In the genomic region with DNA sequence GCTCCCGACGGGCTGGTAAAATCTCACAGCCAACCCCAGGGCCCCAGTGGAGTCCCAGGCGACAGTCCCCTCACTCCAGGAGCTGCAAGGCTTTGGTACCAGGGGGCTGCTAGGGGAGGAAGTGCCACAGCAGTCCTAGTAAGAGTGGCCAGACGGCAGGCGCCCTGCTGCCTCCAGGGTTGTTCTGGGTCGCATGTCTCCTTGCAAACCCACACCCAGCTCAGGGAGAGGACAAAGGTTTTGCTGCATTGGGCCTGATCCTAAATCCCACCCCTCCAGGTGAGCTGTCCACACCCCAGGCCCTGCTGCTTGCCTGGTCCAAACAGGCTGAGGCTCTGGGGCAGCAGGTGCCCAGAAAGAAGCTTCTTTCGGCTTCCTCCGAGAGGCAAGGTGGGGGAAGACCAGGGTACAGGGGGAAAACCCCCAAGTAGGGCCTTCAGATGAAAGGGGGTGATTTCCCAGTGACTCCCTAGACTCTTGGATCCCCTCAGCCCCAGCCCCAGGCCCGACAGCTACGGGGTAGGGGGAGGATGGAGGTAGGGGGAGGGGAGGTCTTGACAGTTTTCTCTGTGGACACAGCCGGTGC, we compare ENCODE assay signal across 14 cellular contexts. TPM values are rescaled to one million over a fixed set of nuclear protein-coding genes. Genes with fewer than 3 reads are reported as not detected.
DNase-seq lines count a peak whose midpoint lies in the region; ATAC-seq and TF ChIP-seq lines count a peak whose summit lies in the region.
"Had no signal": no experiment of that assay in that cellular context is flagged by ENCODE, and none has a peak within 500 bp of the region (broad histone marks: within the 10 kb centered on the region; RNA-seq: fewer than 3 reads in every experiment).

No MANE protein-coding gene starts in this region.

- peak; percentile 51 to 59 for ATAC-seq in activated T-cell treated with anti-CD3 and anti-CD28 coated beads, Interleukin-2, amount 50 U/mL, for 4 hours
- ATAC-seq in GM21529 (IDR thresholded peaks at IDR 0.05; ENCODE audit: unreplicated experiment): peak; percentile 64
- ATAC-seq: HCT116 had no signal

- H3K4me1 Mint-ChIP-seq in activated T-cell treated with anti-CD3 and anti-CD28 coated beads, Interleukin-2, amount 50 U/mL, for 4 hours (ENCODE audit: low read depth): peaks cover 9% of the 10 kb centered on the region

- H4K20me1 ChIP-seq in OCI-LY3 (ENCODE audit: insufficient read depth, low read length): no peaks in the 10 kb centered on the region
- no peaks in the 10 kb centered on the region for H4K20me1 ChIP-seq in osteoblast (ENCODE audit: insufficient read depth, low read length)

- H3K4me1 ChIP-seq in OCI-LY3 (ENCODE audit: low read length): peaks cover 49% of the 10 kb centered on the region
- no peaks in the 10 kb centered on the region for H3K4me1 ChIP-seq in osteoblast (ENCODE audit: insufficient read depth, low read length)
- peaks cover 0 to 28% (median 12%) of the 10 kb centered on the region in 4 donors for H3K4me1 ChIP-seq in tibial nerve

- no peak for TF ChIP-seq POLR2A in tibial nerve (IDR thresholded peaks at IDR 0.05)

- peak overlapping the region; percentile 65 for H3K9ac ChIP-seq in OCI-LY3 (ENCODE audit: low read length)

- H3K27me3 ChIP-seq in OCI-LY3 (ENCODE audit: low read depth, low read length): no peaks in the 10 kb centered on the region
- peaks cover 74% of the 10 kb centered on the region for H3K27me3 ChIP-seq in osteoblast (ENCODE audit: insufficient read depth, low read length)
- H3K27me3 ChIP-seq in brain microvascular endothelial cell (replicated peaks): peaks cover 45% of the 10 kb centered on the region
- peaks cover 0 to 72% of the 10 kb centered on the region in 2 donors for H3K27me3 ChIP-seq in tibial nerve

- no peaks in the 10 kb centered on the region for H3K9me3 Mint-ChIP-seq in activated T-cell treated with anti-CD3 and anti-CD28 coated beads, Interleukin-2, amount 50 U/mL, for 4 hours

- no peak for TF ChIP-seq EP300 in tibial nerve (IDR thresholded peaks at IDR 0.05)

- TF ChIP-seq CTCF in OCI-LY3 (IDR thresholded peaks at IDR 0.05; ENCODE audit: low read depth, low read length): peak; percentile 30
- no peak for TF ChIP-seq CTCF in osteoblast (IDR thresholded peaks at IDR 0.05; ENCODE audit: extremely low read depth, low read depth, low read length)
- no peak for TF ChIP-seq CTCF in brain microvascular endothelial cell (IDR thresholded peaks at IDR 0.05; ENCODE audit: low read depth, low read length, missing control alignments)
- no peak for TF ChIP-seq CTCF in tibial nerve (IDR thresholded peaks at IDR 0.05)

- no peaks in the 10 kb centered on the region for H3K79me2 ChIP-seq in OCI-LY3 (ENCODE audit: low read length)
- H3K79me2 ChIP-seq in osteoblast (ENCODE audit: insufficient read depth, low read length): no peaks in the 10 kb centered on the region

- H3K36me3 ChIP-seq in OCI-LY3 (replicated peaks; ENCODE audit: low read depth, low read length) (no peaks in the 10 kb centered on the region), osteoblast (ENCODE audit: insufficient read depth, low read length) (no peaks in the 10 kb centered on the region), brain microvascular endothelial cell (replicated peaks) (no peaks in the 10 kb centered on the region), tibial nerve (no peaks in the 10 kb centered on the region)

- peak overlapping the region; percentile 84 for H3K27ac ChIP-seq in OCI-LY3 (ENCODE audit: low read length)
- H3K27ac ChIP-seq in osteoblast (ENCODE audit: low read depth, low read length): no peak overlapping the region
- H3K27ac ChIP-seq in brain microvascular endothelial cell: no peak overlapping the region
- H3K27ac ChIP-seq in tibial nerve: no peak overlapping the region
- H3K27ac ChIP-seq: skin epidermis had no signal

- WGBS in tibial nerve, 2 donors: 35 to 40% methylated on average over 9 to 10 of the region's 11 CpGs

- no peak overlapping the region for H2AFZ ChIP-seq in OCI-LY3 (ENCODE audit: low read depth, low read length)
- H2AFZ ChIP-seq in osteoblast (ENCODE audit: low read length): no peak overlapping the region

- peak overlapping the region; percentile 69 for H3K4me2 ChIP-seq in OCI-LY3 (ENCODE audit: low read length)
- no peak overlapping the region for H3K4me2 ChIP-seq in osteoblast (ENCODE audit: insufficient read depth, low read length)

- H3K4me3 ChIP-seq in OCI-LY3 (ENCODE audit: low read length) (peak overlapping the region; percentile 35), osteoblast (ENCODE audit: insufficient read depth, low read length) (no peak overlapping the region), brain microvascular endothelial cell (ENCODE audit: low read depth, low read length) (no peak overlapping the region), tibial nerve (no peak overlapping the region)

- DNase-seq in activated T-cell treated with anti-CD3 and anti-CD28 coated beads, Interleukin-2, amount 50 U/mL, for 4 hours: no peak
- no peak for DNase-seq in activated T-cell treated with anti-CD3 and anti-CD28 coated beads, Interleukin-2, amount 50 U/mL, for 48 hours
- DNase-seq in osteoblast (ENCODE audit: insufficient read length, low spot score, missing footprints) (peak; percentile 75), NCI-H748 treated with DMSO at 0.1 percent for 48 hours (lab: John Stamatoyannopoulos, UW) (no peak), brain microvascular endothelial cell (no peak), tibial nerve (ENCODE audit: low spot score in 2 of 2) (no peak)
- DNase-seq: activated gamma-delta T cell, dermis blood vessel endothelial cell, glutamatergic neuron, NCI-H446 had no signal

- H3K36me3 Mint-ChIP-seq in activated T-cell treated with anti-CD3 and anti-CD28 coated beads, Interleukin-2, amount 50 U/mL, for 4 hours (ENCODE audit: insufficient read depth): no peaks in the 10 kb centered on the region

- in situ Hi-C loops in brain microvascular endothelial cell (cut with HindIII; ENCODE audit: low pct_ligation_motif_present, low sequenced_read_pairs): loop anchor here (10.0 to 25.0 kb wide), 2 partner anchors 60 to 173 kb away; no protein-coding TSS in a partner anchor

- H3K9me3 ChIP-seq in OCI-LY3 (ENCODE audit: insufficient read depth, low read length) (no peaks in the 10 kb centered on the region), osteoblast (ENCODE audit: low read depth, low read length) (no peaks in the 10 kb centered on the region), tibial nerve (no peaks in the 10 kb centered on the region)

- no peak overlapping the region for H3K4me3 Mint-ChIP-seq in activated T-cell treated with anti-CD3 and anti-CD28 coated beads, Interleukin-2, amount 50 U/mL, for 4 hours

- H3K27me3 Mint-ChIP-seq in activated T-cell treated with anti-CD3 and anti-CD28 coated beads, Interleukin-2, amount 50 U/mL, for 4 hours (ENCODE audit: low read depth): peaks cover 48% of the 10 kb centered on the region

RNA-seq across cellular contexts. Expression of a gene that starts 4.2 kb away (rescaled TPM):
- under 1 TPM; 0.10 to 0.40 (median 0.27) TPM for total RNA-seq in activated T-cell treated with anti-CD3 and anti-CD28 coated beads, Interleukin-2, amount 50 U/mL, for 4 hours
- total RNA-seq in osteoblast: 0.88 and 1.1 TPM in 2 replicates
- under 1 TPM; 0.21 to 0.90 (median 0.40) TPM for total RNA-seq in tibial nerve

RNA-seq across cellular contexts. Expression of a gene that starts 23.1 kb away (rescaled TPM):
- total RNA-seq in activated T-cell treated with anti-CD3 and anti-CD28 coated beads, Interleukin-2, amount 50 U/mL, for 4 hours: 10 to 100 TPM in 1 of 3 donors, 1 to 10 TPM in 2; 4.2 to 15.4 (median 8.4) TPM
- under 0.01 TPM in 2 replicates for total RNA-seq in osteoblast
- total RNA-seq in tibial nerve: 10 to 100 TPM in 3 of 4 donors, 1 to 10 TPM in 1; 7.8 to 28.8 (median 15.0) TPM

RNA-seq across cellular contexts. Expression of a gene that starts 52.0 kb away (rescaled TPM):
- total RNA-seq in activated T-cell treated with anti-CD3 and anti-CD28 coated beads, Interleukin-2, amount 50 U/mL, for 4 hours: 100 to 1,000 TPM; 120 to 137 (median 127) TPM
- 91.9 and 95.2 TPM in 2 replicates for total RNA-seq in osteoblast
- 100 to 1,000 TPM in 1 of 4 donors, 10 to 100 TPM in 3; 57.9 to 122 (median 75.4) TPM for total RNA-seq in tibial nerve
